10 cellular contexts compared by ENCODE assay signal in the genomic region with DNA sequence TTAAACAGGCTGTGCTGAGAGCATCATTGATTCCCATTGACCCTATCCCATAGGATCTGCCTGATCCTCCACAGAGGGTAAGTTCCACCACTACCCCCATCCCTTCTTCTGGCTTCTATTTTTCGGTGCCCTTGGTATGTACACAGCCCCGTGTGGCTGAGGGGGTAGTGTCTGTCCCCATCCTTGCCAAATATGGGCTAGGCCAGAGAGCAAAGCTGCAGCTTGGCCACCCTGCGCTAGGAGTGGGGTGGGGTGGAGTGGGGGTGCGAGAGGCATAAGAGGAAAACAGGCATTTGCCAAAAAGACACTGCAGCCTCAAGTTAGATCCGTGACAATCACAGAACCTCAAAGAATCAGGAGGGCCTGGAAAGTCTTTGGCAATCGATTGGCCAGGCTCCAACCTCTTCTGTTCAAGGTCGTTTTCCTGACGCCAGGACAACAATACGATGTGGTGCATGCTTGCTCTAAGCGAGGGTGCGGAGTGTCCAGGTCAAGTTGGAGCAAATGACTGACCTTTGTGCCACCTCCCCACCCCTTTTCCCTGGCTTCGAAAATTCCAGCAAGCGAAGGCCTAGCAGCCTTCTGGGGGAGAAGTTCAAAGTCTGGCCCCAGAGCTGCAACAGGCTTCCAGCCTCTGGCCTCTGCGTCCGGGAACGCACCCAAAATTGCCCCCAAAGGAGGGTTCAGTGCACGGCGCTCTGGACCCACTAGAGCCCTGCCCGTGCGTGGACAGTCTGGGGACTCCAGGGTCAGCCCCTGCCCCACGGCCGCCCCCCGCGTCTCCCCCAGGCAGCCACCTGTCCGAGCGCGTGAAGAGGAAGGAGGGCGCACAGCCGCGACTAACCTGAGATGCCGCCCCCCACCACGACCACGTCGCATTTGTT. TPM values are rescaled to one million over a fixed set of nuclear protein-coding genes. Genes with fewer than 3 reads are reported as not detected.
DNase-seq lines count a peak whose midpoint lies in the region; ATAC-seq, FAIRE-seq and TF ChIP-seq lines count a peak whose summit lies in the region.
"Had no signal": no experiment of that assay in that cellular context is flagged by ENCODE, and none has a peak within 500 bp of the region (broad histone marks: within the 10 kb centered on the region; RNA-seq: fewer than 3 reads in every experiment).

No MANE protein-coding gene starts in this region.

- TF ChIP-seq CTCF in HEK293 (tag by site-specific recombination; IDR thresholded peaks at IDR 0.05) (no peak), HepG2 (CRISPR knock-in tag; IDR thresholded peaks at IDR 0.05) (no peak), BE2C (IDR thresholded peaks at IDR 0.05; ENCODE audit: low read depth, low read length) (no peak)

- 46 to 50% methylated on average over 34 of the region's 34 CpGs for WGBS in ectodermal cell, 2 experiments
- 9% methylated on average over 4 of the region's 34 CpGs for WGBS in HepG2 (ENCODE audit: low lambda C conversion rate)
- 22 to 42% (median 23%) methylated on average over 21 to 34 of the region's 34 CpGs for WGBS in small intestine, 3 donors

- H3K36me3 ChIP-seq in HEK293 (ENCODE audit: control insufficient read depth in 2 of 2, insufficient read depth in 1 of 2, low read length in 2 of 2) (no peaks in the 10 kb centered on the region), ectodermal cell (ENCODE audit: control insufficient read depth, insufficient read depth, low read length) (no peaks in the 10 kb centered on the region), HepG2 (replicated peaks in 1 of 2; ENCODE audit: control insufficient read depth in 1 of 2, insufficient read depth in 2 of 2, low read length in 2 of 2) (no peaks in the 10 kb centered on the region), small intestine (ENCODE audit: control insufficient read depth in 2 of 2, insufficient read depth in 2 of 2, low read length in 2 of 2) (no peaks in the 10 kb centered on the region), BE2C (no peaks in the 10 kb centered on the region)

- peak; percentile 87 for DNase-seq in HepG2 (ENCODE audit: low spot score)
- DNase-seq in small intestine = peak; percentile 83
- DNase-seq in cerebellum (ENCODE audit: low spot score) = no peak
- DNase-seq in BE2C = no peak
- DNase-seq in NCI-H446 (lab: John Stamatoyannopoulos, UW) = no peak
- no peak for DNase-seq in COR-L47 (lab: John Stamatoyannopoulos, UW)
- DNase-seq: NCI-H748 treated with DMSO at 0.1 percent for 48 hours had no signal

- H3K27ac ChIP-seq in HEK293 (ENCODE audit: extremely low read depth, low read depth, low read length) (no peak overlapping the region), ectodermal cell (ENCODE audit: insufficient read depth, low read depth, low read length, poor library complexity, severe bottlenecking) (no peak overlapping the region), HepG2 (ENCODE audit: extremely low read length, insufficient read depth, low read length) (peak overlapping the region; percentile 91), small intestine (ENCODE audit: low read depth in 1 of 2, low read length in 1 of 2) (peak overlapping the region; percentile 62 to 79)

- FAIRE-seq in HepG2 (lab: Jason Lieb, UNC) (peak; percentile 98), small intestine (lab: Jason Lieb, UNC) (no peak)

- POLR2A ChIA-PET in HEK293 (lab: Yijun Ruan, JAX) = no interaction called here
- POLR2A ChIA-PET in HepG2 (lab: Yijun Ruan, JAX) = interaction anchor here (1.0 to 1.7 kb wide), 3 partner anchors 10 to 21 kb away, joined by 3 to 6 read pairs (median 3); no protein-coding TSS in a partner anchor

- peak in 1 of 2 experiments; percentile 67; a peak in 2 of 4 replicates for TF ChIP-seq EP300 in HepG2 (IDR thresholded peaks at IDR 0.05; ENCODE audit: low read depth in 2 of 2, low read length in 2 of 2)
- peak; percentile 48; the same call in 1 of the 2 replicates for TF ChIP-seq EP300 in HepG2 (CRISPR knock-in tag; IDR thresholded peaks at IDR 0.05; ENCODE audit: borderline replicate concordance)

- H4K20me1 ChIP-seq in HepG2 (ENCODE audit: insufficient read depth, low read length) = no peaks in the 10 kb centered on the region

- no peak for TF ChIP-seq RAD21 in HepG2 (CRISPR knock-in tag; IDR thresholded peaks at IDR 0.05)

- peak overlapping the region; percentile 71 for H3K4me2 ChIP-seq in HepG2 (ENCODE audit: low read depth, low read length)

- H3K27me3 ChIP-seq in ectodermal cell (ENCODE audit: control insufficient read depth, insufficient read depth, low read length, poor library complexity, severe bottlenecking) (peaks cover 4% of the 10 kb centered on the region), HepG2 (ENCODE audit: control insufficient read depth in 1 of 2, insufficient read depth in 2 of 2, low read length in 2 of 2) (no peaks in the 10 kb centered on the region), small intestine (ENCODE audit: control insufficient read depth in 2 of 2, insufficient read depth in 2 of 2, low read length in 2 of 2) (no peaks in the 10 kb centered on the region), BE2C (no peaks in the 10 kb centered on the region)

- H3K9me3 ChIP-seq in HEK293 (ENCODE audit: control insufficient read depth, insufficient read depth, low read depth, low read length) = no peaks in the 10 kb centered on the region; the same call in 1 of the 2 replicates
- no peaks in the 10 kb centered on the region for H3K9me3 ChIP-seq in ectodermal cell (ENCODE audit: control insufficient read depth, low read length)
- H3K9me3 ChIP-seq in HepG2 (ENCODE audit: low read length) = no peaks in the 10 kb centered on the region
- no peaks in the 10 kb centered on the region for H3K9me3 ChIP-seq in small intestine (ENCODE audit: control insufficient read depth, low read depth)
- no peaks in the 10 kb centered on the region for H3K9me3 ChIP-seq in BE2C

- in situ Hi-C loops in HepG2 (cut with HindIII; ENCODE audit: extremely low pct_ligation_motif_present, low pct_unique_long_range_greater_than_20kb) = no loop called here

- peak; percentile 83 for ATAC-seq in HepG2
- ATAC-seq: stimulated activated naive CD8-positive, alpha-beta T cell treated with anti-CD3 and anti-CD28 coated beads, Interleukin-15, Interleukin-2, amounts not matched to agents 100 U/mL and 50 U/mL, for 24 hours had no signal

- BruUV-seq in HepG2 (replicated peaks; lab: Mats Ljungman, UMichigan) = TSS peak; percentile 49

- no peaks in the 10 kb centered on the region for H3K4me1 ChIP-seq in HEK293 (ENCODE audit: control insufficient read depth, insufficient read depth, low read length)
- H3K4me1 ChIP-seq in ectodermal cell (ENCODE audit: control insufficient read depth, insufficient read depth, low read length) = no peaks in the 10 kb centered on the region
- peaks cover 40% of the 10 kb centered on the region for H3K4me1 ChIP-seq in HepG2 (ENCODE audit: insufficient read depth, low read length)
- H3K4me1 ChIP-seq in small intestine (ENCODE audit: control insufficient read depth in 2 of 2, insufficient read depth in 1 of 2, low read depth in 1 of 2, low read length in 1 of 2) = no peaks in the 10 kb centered on the region
- no peaks in the 10 kb centered on the region for H3K4me1 ChIP-seq in BE2C

- H3K4me3 ChIP-seq in HEK293 (ENCODE audit: low read depth, low read length) (peak overlapping the region; percentile 24), ectodermal cell (ENCODE audit: insufficient read depth, low read depth, low read length) (peak overlapping the region; percentile 25), HepG2 (replicated peaks in 1 of 3; ENCODE audit: insufficient read depth in 1 of 3, low read depth in 2 of 3, low read length in 3 of 3) (peak overlapping the region; percentile 42 to 75 (median 69); a peak in 5 of 6 replicates), small intestine (ENCODE audit: low read depth in 1 of 2, low read length in 2 of 2) (peak overlapping the region; percentile 7 to 50), BE2C (ENCODE audit: low read depth, low read length) (no peak overlapping the region)

- H3K9ac ChIP-seq in HepG2 (ENCODE audit: insufficient read depth, low read depth, low read length) = peak overlapping the region; percentile 74

- no peak overlapping the region for H2AFZ ChIP-seq in HepG2 (ENCODE audit: low read length)

- H3K79me2 ChIP-seq in HepG2 (ENCODE audit: insufficient read depth, low read length) = no peaks in the 10 kb centered on the region

- CTCF ChIA-PET in HEK293 (lab: Yijun Ruan, JAX) = no interaction called here
- CTCF ChIA-PET in HepG2 (lab: Yijun Ruan, JAX; ENCODE audit: low intra/inter-chr PET ratio, low total read pairs) = no interaction called here

- no peak; a peak in 3 of 4 replicates for TF ChIP-seq POLR2A in HepG2 (IDR thresholded peaks at IDR 0.05; ENCODE audit: insufficient read depth in 1 of 2, low read depth in 2 of 2, low read length in 2 of 2)

- intact Hi-C loops in HepG2 (cut with micrococcal nuclease; ENCODE audit: unreplicated experiment) = loop anchor here (2.0 kb wide), 1 partner anchor 21 kb away; no protein-coding TSS in a partner anchor

RNA-seq across cellular contexts. Expression of gene MAOB, which starts 0.6 kb away (rescaled TPM):
- polyA plus RNA-seq in ectodermal cell (2013, experiment 1 of 4) = 1.2 TPM
- polyA plus RNA-seq in ectodermal cell (2013, experiment 2 of 4) = 2.7 TPM
- polyA plus RNA-seq in ectodermal cell (2013, experiment 3 of 4) = 1.2 TPM
- polyA plus RNA-seq in ectodermal cell (2013, experiment 4 of 4) = 1.7 TPM
- total RNA-seq in HepG2 (2016; rRNA removed; fragmentation: Illumina TruSeq; extraction: Trizol) (11.0 and 22.5 TPM in 2 replicates), cerebellum (1.7 TPM)
- 1.6 and 2.8 TPM in 2 replicates for total RNA-seq in HepG2 (2016; cell fraction: cytosol; rRNA removed; fragmentation: Illumina TruSeq; extraction: Trizol; ENCODE audit: low read depth)
- 10.9 and 22.0 TPM in 2 replicates for total RNA-seq in HepG2 (2016; cell fraction: insoluble cytoplasmic fraction; rRNA removed; fragmentation: Illumina TruSeq; extraction: Trizol)
- total RNA-seq in HepG2 (2016; cell fraction: membrane; rRNA removed; fragmentation: Illumina TruSeq; extraction: Trizol) = 5.7 and 6.7 TPM in 2 replicates
- total RNA-seq in HepG2 (2016; cell fraction: nucleus; rRNA removed; fragmentation: Illumina TruSeq; extraction: Trizol) = 9.4 and 10.2 TPM in 2 replicates
- polyA plus RNA-seq in HepG2 (2011; rRNA removed) (12.8 and 19.0 TPM in 2 replicates), small intestine (100 to 1,000 TPM in 1 of 3 donors, 10 to 100 TPM in 2; 20.5 to 160 (median 75.4) TPM)
- polyA plus RNA-seq in HepG2 (2011; cell fraction: cytosol; rRNA removed) = 10.7 and 12.1 TPM in 2 replicates
- 4.2 and 5.1 TPM in 2 replicates for polyA plus RNA-seq in HepG2 (2011; cell fraction: nucleus; rRNA removed)
- polyA plus RNA-seq in HepG2 (2012) = 10.6 and 18.0 TPM in 2 replicates
- polyA plus RNA-seq in HepG2 (2016; cell fraction: cytosol; fragmentation: Illumina TruSeq; extraction: Trizol; ENCODE audit: low read depth) = 3.8 and 4.0 TPM in 2 replicates
- 38.0 and 44.2 TPM in 2 replicates for polyA plus RNA-seq in HepG2 (2016; cell fraction: insoluble cytoplasmic fraction; fragmentation: Illumina TruSeq; extraction: Trizol; ENCODE audit: low read depth)
- polyA plus RNA-seq in HepG2 (2016; cell fraction: membrane; fragmentation: Illumina TruSeq; extraction: Trizol; ENCODE audit: low read depth) = 8.5 and 9.0 TPM in 2 replicates
- 18.1 and 19.9 TPM in 2 replicates for polyA plus RNA-seq in HepG2 (2016; cell fraction: nucleus; fragmentation: Illumina TruSeq; extraction: Trizol; ENCODE audit: insufficient read depth, low read depth)
- polyA minus RNA-seq in HepG2 (2011; rRNA and poly(A)+ RNA removed; ENCODE audit: low replicate concordance) = 5.7 and 8.3 TPM in 2 replicates
- polyA minus RNA-seq in HepG2 (2011; cell fraction: cytosol; rRNA and poly(A)+ RNA removed) = 5.1 and 7.0 TPM in 2 replicates
- polyA minus RNA-seq in HepG2 (2011; cell fraction: nucleus; rRNA and poly(A)+ RNA removed) = 3.9 and 4.6 TPM in 2 replicates
- 0.28 TPM for polyA plus RNA-seq in BE2C (2012; ENCODE audit: insufficient read depth, insufficient read length, low read depth)

Comparison
In these comparisons a context has a peak if more than half of its experiments do, and no peak if none do; other contexts are left out.
1. H3K27ac ChIP-seq: peak in HepG2 (single experiment) and small intestine (2 of 2); none in HEK293 (single experiment) and ectodermal cell (single experiment).
2. DNase-seq: peak in HepG2 (single experiment) and small intestine (single experiment); none in cerebellum (single experiment), BE2C (single experiment), NCI-H446 (0 of 2) and COR-L47 (single experiment).
3. Of the 63 proteins assayed by ChIP-seq in both HepG2 and HEK293: peak only in HepG2: ATF2, PATZ1, PRDM10, REPIN1, ZBTB20, ZNF292 and 2 more; only in HEK293: none; in both: none; in neither: 55.